In genomic region chr11:36341915-36342314, GRCh38 we compare ENCODE assay signal across 24 cellular contexts. TPM values are rescaled to one million over a fixed set of nuclear protein-coding genes. Genes with fewer than 3 reads are reported as not detected.
DNase-seq lines count a peak whose midpoint lies in the region; ATAC-seq, FAIRE-seq and TF ChIP-seq lines count a peak whose summit lies in the region.
"Had no signal": no experiment of that assay in that cellular context is flagged by ENCODE, and none has a peak within 500 bp of the region (broad histone marks: within the 10 kb centered on the region; RNA-seq: fewer than 3 reads in every experiment).

No MANE protein-coding gene starts in this region.

- TF ChIP-seq POLR2A in K562 (conservative IDR thresholded peaks at IDR 0.05), result no peak
- TF ChIP-seq POLR2A in suprapubic skin (IDR thresholded peaks at IDR 0.05), result no peak

- DNase-seq in NCI-H2227 treated with DMSO at 0.1 percent for 48 hours (lab: John Stamatoyannopoulos, UW) (peak; percentile 42), K562 (ENCODE audit: extremely low read depth in 1 of 4, low spot score in 3 of 4) (no peak), mesenchymal stem cell (no peak), pons (ENCODE audit: low spot score) (no peak), suprapubic skin (ENCODE audit: low spot score in 2 of 2) (no peak), heart right ventricle (no peak)
- DNase-seq: 8988T; ACHN; AML-193; C1 segment of cervical spinal cord; Calu3; CD4-positive, alpha-beta memory T cell; COR-L47; DMS53; DMS79 treated with DMSO at 0.1 percent for 48 hours; GF-D8; GOT3 had no signal

- no peak for TF ChIP-seq CTCF in HEK293 (tag by site-specific recombination; IDR thresholded peaks at IDR 0.05)
- TF ChIP-seq CTCF in K562 (IDR thresholded peaks at IDR 0.05 in 2 of 3, conservative IDR thresholded peaks at IDR 0.05 in 1 of 3; ENCODE audit: insufficient read depth in 2 of 3, low read depth in 1 of 3, low read length in 3 of 3), result peak in 2 of 3 experiments; percentile 28 to 40; a peak in 3 of 6 replicates
- no peak for TF ChIP-seq CTCF in suprapubic skin (IDR thresholded peaks at IDR 0.05)
- TF ChIP-seq CTCF in heart right ventricle (IDR thresholded peaks at IDR 0.05), result no peak

- no peak overlapping the region for H3K14ac ChIP-seq in mesenchymal stem cell (ENCODE audit: low read length in 2 of 2)

- H3K18ac ChIP-seq in mesenchymal stem cell (ENCODE audit: low read depth in 1 of 2, low read length in 2 of 2), result no peak overlapping the region

- peak overlapping the region; percentile 16 for H2BK15ac ChIP-seq in mesenchymal stem cell (ENCODE audit: low read depth, poor library complexity, severe bottlenecking)

- BruUV-seq in K562 (replicated peaks; lab: Mats Ljungman, UMichigan), result no TSS peak

- H2BK120ac ChIP-seq in mesenchymal stem cell (ENCODE audit: low read depth, low read length), result no peak overlapping the region

- no peak overlapping the region for H3K27ac ChIP-seq in HEK293 (ENCODE audit: extremely low read depth, low read depth, low read length)
- no peak overlapping the region for H3K27ac ChIP-seq in K562 (ENCODE audit: extremely low read depth, low read depth, low read length)
- no peak overlapping the region for H3K27ac ChIP-seq in mesenchymal stem cell (ENCODE audit: low read length, poor library complexity, severe bottlenecking)
- no peak overlapping the region for H3K27ac ChIP-seq in suprapubic skin
- H3K27ac ChIP-seq in heart right ventricle, result no peak overlapping the region
- H3K27ac ChIP-seq: A549 had no signal

- H3K4ac ChIP-seq in mesenchymal stem cell (ENCODE audit: low read depth in 1 of 2, low read length in 2 of 2), result no peak overlapping the region

- no peaks in the 10 kb centered on the region for H3K36me3 ChIP-seq in HEK293 (ENCODE audit: control insufficient read depth in 2 of 2, insufficient read depth in 1 of 2, low read length in 2 of 2)
- H3K36me3 ChIP-seq in K562 (ENCODE audit: control insufficient read depth, insufficient read depth, low read length), result no peaks in the 10 kb centered on the region
- no peaks in the 10 kb centered on the region for H3K36me3 ChIP-seq in mesenchymal stem cell (ENCODE audit: control insufficient read depth in 1 of 2, insufficient read depth in 2 of 2, low read depth in 1 of 2, low read length in 2 of 2)
- no peaks in the 10 kb centered on the region for H3K36me3 ChIP-seq in suprapubic skin
- no peaks in the 10 kb centered on the region for H3K36me3 ChIP-seq in heart right ventricle
- H3K36me3 ChIP-seq: HAP-1 had no signal

- H2BK12ac ChIP-seq in mesenchymal stem cell (ENCODE audit: low read length in 2 of 2), result no peak overlapping the region

- no peak for TF ChIP-seq EP300 in K562 (IDR thresholded peaks at IDR 0.05; ENCODE audit: low read length)
- no peak for TF ChIP-seq EP300 in suprapubic skin (IDR thresholded peaks at IDR 0.05)

- no peaks in the 10 kb centered on the region for H3K79me2 ChIP-seq in K562 (ENCODE audit: control insufficient read depth, insufficient read depth, low read length)

- no peak overlapping the region for H3K23ac ChIP-seq in mesenchymal stem cell (ENCODE audit: low read length in 2 of 2)

- no peak overlapping the region for H2BK5ac ChIP-seq in mesenchymal stem cell (ENCODE audit: low read depth, low read length, poor library complexity, severe bottlenecking)

- H4K8ac ChIP-seq in mesenchymal stem cell (ENCODE audit: low read length), result no peak overlapping the region

- CTCF ChIA-PET in HEK293 (lab: Yijun Ruan, JAX) (interaction anchor here (0.6 to 1.0 kb wide), 3 partner anchors 18 to 1480 kb away, joined by 3 read pairs; no protein-coding TSS in a partner anchor), K562 (lab: Yijun Ruan, JAX; ENCODE audit: low intra/inter-chr PET ratio) (no interaction called here)

- H4K20me1 ChIP-seq in K562 (replicated peaks; ENCODE audit: control insufficient read depth, insufficient read depth, low read length), result no peaks in the 10 kb centered on the region

- H2AK5ac ChIP-seq in mesenchymal stem cell (ENCODE audit: low read length, severe bottlenecking), result no peak overlapping the region

- FAIRE-seq in K562 (lab: Jason Lieb, UNC), result no peak
- FAIRE-seq: A549, GM12891, GM18507, H54 had no signal

- in situ Hi-C loops in K562 (cut with MboI), result no loop called here

- H3K9me3 ChIP-seq in HEK293 (ENCODE audit: control insufficient read depth, insufficient read depth, low read depth, low read length) (no peaks in the 10 kb centered on the region), K562 (replicated peaks; ENCODE audit: control insufficient read depth, insufficient read depth, low read depth, low read length) (no peaks in the 10 kb centered on the region), mesenchymal stem cell (ENCODE audit: control insufficient read depth, low read length) (no peaks in the 10 kb centered on the region), suprapubic skin (no peaks in the 10 kb centered on the region), heart right ventricle (no peaks in the 10 kb centered on the region)
- H3K9me3 ChIP-seq: A549, HAP-1 had no signal

- H3K4me2 ChIP-seq in K562 (ENCODE audit: insufficient read depth, low read length) (no peak overlapping the region), mesenchymal stem cell (ENCODE audit: low read length, poor library complexity, severe bottlenecking) (no peak overlapping the region)
- H3K4me2 ChIP-seq: A549 had no signal

- H4K91ac ChIP-seq in mesenchymal stem cell (ENCODE audit: low read length), result no peak overlapping the region

- H3K9me1 ChIP-seq in K562 (ENCODE audit: control insufficient read depth, insufficient read depth, low read length), result no peaks in the 10 kb centered on the region

- H3K27me3 ChIP-seq in K562 (ENCODE audit: control insufficient read depth in 2 of 2, insufficient read depth in 2 of 2, low read length in 2 of 2), result peaks cover 14 to 38% of the 10 kb centered on the region in 2 experiments; a peak in 4 of 5 replicates
- peaks cover 0 to 35% of the 10 kb centered on the region in 2 experiments for H3K27me3 ChIP-seq in mesenchymal stem cell (ENCODE audit: control insufficient read depth in 1 of 2, insufficient read depth in 1 of 2, low read length in 2 of 2)
- H3K27me3 ChIP-seq in suprapubic skin, result no peaks in the 10 kb centered on the region
- H3K27me3 ChIP-seq in heart right ventricle, result peaks cover 0 to 8% (median 0%) of the 10 kb centered on the region in 7 donors

- intact Hi-C loops in K562 (cut with micrococcal nuclease) (loop anchor here (1.0 to 5.0 kb wide), 2 partner anchors 135 to 150 kb away; no protein-coding TSS in a partner anchor), heart right ventricle (cut with DNase I) (no loop called here)

- WGBS in K562 (ENCODE audit: insufficient coverage, low coverage, missing lambda C conversion rate), result 0% methylated on average over 8 of the region's 8 CpGs
- WGBS in mesenchymal stem cell, result 81% methylated on average over 6 of the region's 8 CpGs
- 88% methylated on average over 8 of the region's 8 CpGs for WGBS in suprapubic skin
- WGBS in heart right ventricle, 2 donors, result 80 to 85% methylated on average over 8 of the region's 8 CpGs

- ATAC-seq in K562 (peak; percentile 70), heart right ventricle (no peak)
- ATAC-seq: A549 had no signal

- no peaks in the 10 kb centered on the region for H3K79me1 ChIP-seq in mesenchymal stem cell (replicated peaks; ENCODE audit: low read length, poor library complexity, severe bottlenecking)

- peak in 1 of 2 experiments; percentile 77; a peak in 3 of 4 replicates for TF ChIP-seq RAD21 in K562 (CRISPR knock-in tag; conservative IDR thresholded peaks at IDR 0.05 in 1 of 2, IDR thresholded peaks at IDR 0.05 in 1 of 2)

- H2AFZ ChIP-seq in K562 (ENCODE audit: low read depth, low read length) (no peak overlapping the region), mesenchymal stem cell (ENCODE audit: low read depth, low read length) (no peak overlapping the region)

- POLR2A ChIA-PET in HEK293 (lab: Yijun Ruan, JAX), result no interaction called here
- POLR2A ChIA-PET in K562 (lab: Yijun Ruan, JAX), result no interaction called here

- H3K4me3 ChIP-seq in HEK293 (ENCODE audit: low read depth, low read length), result no peak overlapping the region
- H3K4me3 ChIP-seq in K562, result no peak overlapping the region
- H3K4me3 ChIP-seq in mesenchymal stem cell (ENCODE audit: insufficient read depth in 1 of 2, low read depth in 1 of 2, low read length in 2 of 2), result no peak overlapping the region
- H3K4me3 ChIP-seq in suprapubic skin, result no peak overlapping the region
- no peak overlapping the region for H3K4me3 ChIP-seq in heart right ventricle
- H3K4me3 ChIP-seq: A549, HAP-1 had no signal

- H3K4me1 ChIP-seq in HEK293 (ENCODE audit: control insufficient read depth, insufficient read depth, low read length) (no peaks in the 10 kb centered on the region), K562 (replicated peaks in 1 of 2; ENCODE audit: control insufficient read depth in 2 of 2, insufficient read depth in 2 of 2, low read length in 2 of 2) (no peaks in the 10 kb centered on the region), mesenchymal stem cell (ENCODE audit: control insufficient read depth, insufficient read depth, low read depth, low read length) (peaks cover 9% of the 10 kb centered on the region), suprapubic skin (no peaks in the 10 kb centered on the region), heart right ventricle (no peaks in the 10 kb centered on the region)
- H3K4me1 ChIP-seq: A549 had no signal

- H3K9ac ChIP-seq in K562 (ENCODE audit: insufficient read depth in 1 of 2, low read depth in 2 of 2, low read length in 2 of 2) (no peak overlapping the region), mesenchymal stem cell (ENCODE audit: low read length) (no peak overlapping the region)

RNA-seq across cellular contexts. Expression of gene PRR5L, which starts 45.8 kb away (rescaled TPM):
- total RNA-seq in K562 (2011; cell fraction: chromatin; rRNA removed; ENCODE audit: low replicate concordance), result 0.37 and 0.74 TPM in 2 replicates
- total RNA-seq in K562 (2011; cell fraction: nucleolus; rRNA removed), result 0.50 and 0.66 TPM in 2 replicates
- 0.22 and 1.3 TPM in 2 replicates for total RNA-seq in K562 (2011; cell fraction: nucleoplasm; rRNA removed)
- total RNA-seq in K562 (2014; rRNA removed) (0.53 TPM in 1 of 2 replicates, not detected in the other), K562 (2014; rRNA removed; fragmentation: Illumina TruSeq; extraction: Trizol) (0.16 and 0.29 TPM in 2 replicates), K562 (2015; rRNA removed; fragmentation: Illumina TruSeq; extraction: Trizol) (0.11 TPM in 1 of 2 replicates, not detected in the other), K562 (2021) (0.07 and 0.60 TPM in 2 replicates), suprapubic skin (10 to 100 TPM in 1 of 4 donors, 1 to 10 TPM in 3; 2.2 to 10.9 (median 3.5) TPM), heart right ventricle (10 to 100 TPM in 1 of 10 donors, 1 to 10 TPM in 9; 1.5 to 10.7 (median 2.4) TPM)
- polyA plus RNA-seq in K562 (2011; rRNA removed) (0.15 and 0.36 TPM in 2 replicates), K562 (2014; fragmentation: Illumina TruSeq; extraction: Trizol) (0.39 and 0.40 TPM in 2 replicates), K562 (2014; fragmentation: Nextera tagmentation; extraction: Ambion mirVana) (under 1 TPM in 1 of 2 experiments, not detected in 1; 0.25 TPM), K562 (2014; rRNA removed) (0.50 and 2.5 TPM in 2 replicates), heart right ventricle (1 to 10 TPM in 1 of 2 donors, under 1 TPM in 1; 0.80 to 2.5 TPM)
- 0.09 and 0.15 TPM in 2 replicates for polyA plus RNA-seq in K562 (2011; cell fraction: cytosol; rRNA removed)
- polyA plus RNA-seq in K562 (2011; cell fraction: nucleus; rRNA removed), result 0.20 and 0.63 TPM in 2 replicates
- polyA plus RNA-seq in K562 (2012), result 0.30 and 0.79 TPM in 2 replicates
- 0.18 and 0.33 TPM in 2 replicates for polyA minus RNA-seq in K562 (2011; rRNA and poly(A)+ RNA removed)
- not detected in 2 replicates for polyA minus RNA-seq in K562 (2011; cell fraction: cytosol; rRNA and poly(A)+ RNA removed)
- polyA minus RNA-seq in K562 (2011; cell fraction: nucleus; rRNA and poly(A)+ RNA removed), result 0.11 and 0.81 TPM in 2 replicates
- 4.9 TPM for polyA plus RNA-seq in mesenchymal stem cell (2013, experiment 1 of 2)
- polyA plus RNA-seq in mesenchymal stem cell (2013, experiment 2 of 2), result 5.7 TPM
- total RNA-seq: G401 had no signal

RNA-seq across cellular contexts. Expression of gene COMMD9, which starts 52.7 kb away (rescaled TPM):
- total RNA-seq in K562 (2011; cell fraction: chromatin; rRNA removed; ENCODE audit: low replicate concordance), result 7.3 and 10.3 TPM in 2 replicates
- total RNA-seq in K562 (2011; cell fraction: nucleolus; rRNA removed), result 7.8 and 7.9 TPM in 2 replicates
- total RNA-seq in K562 (2011; cell fraction: nucleoplasm; rRNA removed), result 10.5 and 13.7 TPM in 2 replicates
- total RNA-seq in K562 (2014; rRNA removed), result 32.2 and 33.1 TPM in 2 replicates
- total RNA-seq in K562 (2014; rRNA removed; fragmentation: Illumina TruSeq; extraction: Trizol), result 27.3 and 29.6 TPM in 2 replicates
- 38.9 and 40.0 TPM in 2 replicates for total RNA-seq in K562 (2015; rRNA removed; fragmentation: Illumina TruSeq; extraction: Trizol)
- total RNA-seq in K562 (2021), result 49.5 and 52.3 TPM in 2 replicates
- polyA plus RNA-seq in K562 (2011; rRNA removed), result 41.8 and 46.5 TPM in 2 replicates
- 40.7 and 66.0 TPM in 2 replicates for polyA plus RNA-seq in K562 (2011; cell fraction: cytosol; rRNA removed)
- polyA plus RNA-seq in K562 (2011; cell fraction: nucleus; rRNA removed), result 30.8 and 37.3 TPM in 2 replicates
- 31.3 and 34.4 TPM in 2 replicates for polyA plus RNA-seq in K562 (2012)
- 40.6 and 58.6 TPM in 2 replicates for polyA plus RNA-seq in K562 (2014; fragmentation: Illumina TruSeq; extraction: Trizol)
- 100 to 1,000 TPM; 115 to 121 TPM for polyA plus RNA-seq in K562 (2014; fragmentation: Nextera tagmentation; extraction: Ambion mirVana)
- polyA plus RNA-seq in K562 (2014; rRNA removed), result 48.0 and 54.6 TPM in 2 replicates
- 24.1 and 28.4 TPM in 2 replicates for polyA minus RNA-seq in K562 (2011; rRNA and poly(A)+ RNA removed)
- 15.6 and 19.9 TPM in 2 replicates for polyA minus RNA-seq in K562 (2011; cell fraction: cytosol; rRNA and poly(A)+ RNA removed)
- 4.7 and 6.4 TPM in 2 replicates for polyA minus RNA-seq in K562 (2011; cell fraction: nucleus; rRNA and poly(A)+ RNA removed)
- polyA plus RNA-seq in mesenchymal stem cell (2013, experiment 1 of 2), result 63.0 TPM
- polyA plus RNA-seq in mesenchymal stem cell (2013, experiment 2 of 2), result 75.3 TPM
- 10 to 100 TPM; 40.1 to 55.0 (median 46.6) TPM for total RNA-seq in suprapubic skin
- total RNA-seq in heart right ventricle, result 10 to 100 TPM; 55.0 to 69.4 (median 57.5) TPM
- 10 to 100 TPM; 22.3 to 39.9 TPM for polyA plus RNA-seq in heart right ventricle

Comparison
In these comparisons a context has a peak if more than half of its experiments do, and no peak if none do; other contexts are left out.
1. CTCF ChIP-seq: peak in K562 (2 of 3); none in HEK293 (single experiment), suprapubic skin (0 of 2) and heart right ventricle (0 of 9).
2. Of the 44 proteins assayed by ChIP-seq in both K562 and HEK293: peak only in K562: CTCF; only in HEK293: ZNF133; in both: none; in neither: 42.